In the genomic region with DNA sequence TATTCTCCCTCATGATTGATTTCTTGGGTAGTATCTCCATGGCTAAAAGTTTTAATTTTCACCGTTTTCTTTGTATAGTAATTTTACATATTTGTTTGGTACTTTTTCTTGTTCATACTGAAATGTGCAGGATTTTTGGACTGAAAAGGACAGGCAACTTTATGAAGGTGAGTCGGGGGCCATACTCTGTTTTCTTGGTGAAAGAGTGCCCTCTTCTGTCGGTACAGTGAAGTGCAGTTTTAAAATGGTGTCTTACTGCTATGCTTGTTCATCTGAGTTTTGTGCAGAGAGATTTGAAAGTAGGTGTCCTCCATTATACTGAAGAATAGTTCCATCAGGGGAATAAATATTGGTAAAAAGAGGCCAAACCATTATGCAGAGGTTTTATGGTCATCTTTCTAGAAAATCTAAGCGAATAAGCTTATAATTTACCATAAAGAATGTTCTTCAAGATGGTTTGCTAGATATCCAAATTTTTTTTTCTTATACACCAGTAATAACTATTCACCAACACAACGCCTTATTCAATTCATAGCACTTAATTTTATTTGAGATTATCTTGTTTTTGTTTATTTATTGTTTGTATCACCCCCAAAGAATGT, we compare ENCODE assay signal across 10 cellular contexts. TPM values are rescaled to one million over a fixed set of nuclear protein-coding genes. Genes with fewer than 3 reads are reported as not detected.
DNase-seq lines count a peak whose midpoint lies in the region; ATAC-seq and TF ChIP-seq lines count a peak whose summit lies in the region.
"Had no signal": no experiment of that assay in that cellular context is flagged by ENCODE, and none has a peak within 500 bp of the region (broad histone marks: within the 10 kb centered on the region; RNA-seq: fewer than 3 reads in every experiment).

No MANE protein-coding gene starts in this region.

- no TSS peak for BruUV-seq in HCT116 (replicated peaks; lab: Mats Ljungman, UMichigan)

- H3K79me2 ChIP-seq in HCT116 (ENCODE audit: insufficient read depth, low read length): no peaks in the 10 kb centered on the region
- H3K79me2 ChIP-seq in mesendoderm (ENCODE audit: control insufficient read depth, insufficient read depth, low read length): no peaks in the 10 kb centered on the region

- peak; percentile 90 for ATAC-seq in HCT116
- ATAC-seq in GM21528 (IDR thresholded peaks at IDR 0.05; ENCODE audit: low FRiP score, unreplicated experiment): no peak
- ATAC-seq: stimulated activated naive CD8-positive, alpha-beta T cell treated with anti-CD3 and anti-CD28 coated beads, Interleukin-15, amount 100 ng/mL, for 72 hours had no signal

- H3K27me3 Mint-ChIP-seq in activated CD4-positive, alpha-beta T cell treated with anti-CD3 and anti-CD28 coated beads, Interleukin-2, amount 10 ng/mL, durations not matched to agents 24 days and 14 days: peaks cover 22% of the 10 kb centered on the region
- H3K27me3 Mint-ChIP-seq: dendritic cell treated with granulocyte-macrophage colony-stimulating factor and Interleukin-4, amounts not matched to agents 40 ng/mL and 50 ng/mL, for 4 days had no signal

- H2BK15ac ChIP-seq in mesendoderm (replicated peaks; ENCODE audit: low read depth): no peak overlapping the region

- intact Hi-C loops in activated CD4-positive, alpha-beta T cell treated with anti-CD3 and anti-CD28 coated beads, Interleukin-2, amount 10 ng/mL, durations not matched to agents 24 days and 14 days (cut with micrococcal nuclease): loop anchor here (1.0 kb wide), 1 partner anchor 60 kb away; no protein-coding TSS in a partner anchor
- intact Hi-C loops in HCT116 (cut with micrococcal nuclease) (loop anchor here (1.0 to 10.0 kb wide), 5 partner anchors 60 to 554 kb away; no protein-coding TSS in a partner anchor), breast epithelium (cut with DNase I; ENCODE audit: low total_unique reads) (no loop called here)

- no peak overlapping the region for H3K4me3 Mint-ChIP-seq in activated CD4-positive, alpha-beta T cell treated with anti-CD3 and anti-CD28 coated beads, Interleukin-2, amount 10 ng/mL, durations not matched to agents 24 days and 14 days
- H3K4me3 Mint-ChIP-seq: dendritic cell treated with granulocyte-macrophage colony-stimulating factor and Interleukin-4, amounts not matched to agents 40 ng/mL and 50 ng/mL, for 4 days; stimulated activated naive CD8-positive, alpha-beta T cell treated with anti-CD3 and anti-CD28 coated beads, Interleukin-15, amount 100 ng/mL, for 72 hours had no signal

- no peak overlapping the region for H3K56ac ChIP-seq in mesendoderm (ENCODE audit: low read length)

- H4K5ac ChIP-seq in mesendoderm (ENCODE audit: low read length): no peak overlapping the region

- no peak overlapping the region for H3K18ac ChIP-seq in mesendoderm (ENCODE audit: low read length)

- H2BK5ac ChIP-seq in mesendoderm (ENCODE audit: low read length): no peak overlapping the region

- H3K79me1 ChIP-seq in mesendoderm (ENCODE audit: low read length): no peaks in the 10 kb centered on the region

- peak; percentile 84 for TF ChIP-seq RAD21 in HCT116 (IDR thresholded peaks at IDR 0.05; ENCODE audit: low read depth)

- H3K23ac ChIP-seq in mesendoderm (ENCODE audit: low read length): no peak overlapping the region

- no peak overlapping the region for H2BK120ac ChIP-seq in mesendoderm (ENCODE audit: low read depth, low read length)

- no peak for TF ChIP-seq POLR2A in HCT116 (IDR thresholded peaks at IDR 0.05; ENCODE audit: borderline replicate concordance, extremely low read depth, insufficient read depth, insufficient read length)
- TF ChIP-seq POLR2A in breast epithelium (IDR thresholded peaks at IDR 0.05): no peak

- H3K9ac ChIP-seq in HCT116 (ENCODE audit: low read length) (no peak overlapping the region), mesendoderm (ENCODE audit: low read length) (no peak overlapping the region)

- H3K36me3 Mint-ChIP-seq in activated CD4-positive, alpha-beta T cell treated with anti-CD3 and anti-CD28 coated beads, Interleukin-2, amount 10 ng/mL, durations not matched to agents 24 days and 14 days (ENCODE audit: low read depth): no peaks in the 10 kb centered on the region

- POLR2A ChIA-PET in HCT116 (lab: Charles Lee): no interaction called here

- no peak overlapping the region for H2AK5ac ChIP-seq in mesendoderm (ENCODE audit: low read length)

- H3K9me2 ChIP-seq in HCT116 (ENCODE audit: insufficient read depth): no peaks in the 10 kb centered on the region

- H3K27me3 ChIP-seq in HCT116 (ENCODE audit: insufficient read depth, low read length) (no peaks in the 10 kb centered on the region), breast epithelium (peaks cover 0 to 3% of the 10 kb centered on the region in 2 donors), mesendoderm (ENCODE audit: insufficient read depth, low read length, poor library complexity) (no peaks in the 10 kb centered on the region)

- DNase-seq in activated CD4-positive, alpha-beta T cell treated with anti-CD3 and anti-CD28 coated beads, Interleukin-2, amount 10 ng/mL, durations not matched to agents 24 days and 14 days: peak; percentile 78
- DNase-seq in activated CD4-positive, alpha-beta T cell treated with anti-CD3 and anti-CD28 coated beads for 1 hour: no peak
- DNase-seq in HCT116 (ENCODE audit: low read depth, low spot score): peak; percentile 41
- peak; percentile 2 for DNase-seq in NCI-H345 (lab: John Stamatoyannopoulos, UW)
- no peak for DNase-seq in breast epithelium (ENCODE audit: low spot score in 2 of 2)
- DNase-seq in mesendoderm: peak; percentile 54
- no peak for DNase-seq in central memory CD4-positive, alpha-beta T cell

- H4K8ac ChIP-seq in mesendoderm (ENCODE audit: low read depth, low read length): no peak overlapping the region

- no peaks in the 10 kb centered on the region for H4K20me1 ChIP-seq in HCT116 (ENCODE audit: insufficient read depth)

- H3K4me1 ChIP-seq in HCT116 (ENCODE audit: control insufficient read depth in 1 of 2, insufficient read depth in 2 of 2, low read length in 2 of 2) (no peaks in the 10 kb centered on the region), breast epithelium (no peaks in the 10 kb centered on the region), mesendoderm (ENCODE audit: control insufficient read depth, low read depth, low read length) (no peaks in the 10 kb centered on the region)

- TF ChIP-seq CTCF in HCT116 (IDR thresholded peaks at IDR 0.05 in 2 of 3, conservative IDR thresholded peaks at IDR 0.05 in 1 of 3; ENCODE audit: borderline replicate concordance in 1 of 3, insufficient read depth in 1 of 3, low read depth in 2 of 3, low read length in 2 of 3) (peak; percentile 70 to 82 (median 81); a peak in 5 of 6 replicates), breast epithelium (IDR thresholded peaks at IDR 0.05) (peak; percentile 44 to 76 (median 48))

- H2AFZ ChIP-seq in HCT116 (ENCODE audit: low read depth, low read length, poor library complexity, severe bottlenecking): peak overlapping the region; percentile 76

- no peaks in the 10 kb centered on the region for H3K4me1 Mint-ChIP-seq in activated CD4-positive, alpha-beta T cell treated with anti-CD3 and anti-CD28 coated beads, Interleukin-2, amount 10 ng/mL, durations not matched to agents 24 days and 14 days
- H3K4me1 Mint-ChIP-seq: stimulated activated naive CD8-positive, alpha-beta T cell treated with anti-CD3 and anti-CD28 coated beads, Interleukin-15, amount 100 ng/mL, for 72 hours had no signal

- no peak overlapping the region for H3K4ac ChIP-seq in mesendoderm (ENCODE audit: low read depth, low read length)

- H3K9me3 Mint-ChIP-seq in activated CD4-positive, alpha-beta T cell treated with anti-CD3 and anti-CD28 coated beads, Interleukin-2, amount 10 ng/mL, durations not matched to agents 24 days and 14 days: no peaks in the 10 kb centered on the region
- H3K9me3 Mint-ChIP-seq: dendritic cell treated with granulocyte-macrophage colony-stimulating factor and Interleukin-4, amounts not matched to agents 40 ng/mL and 50 ng/mL, for 4 days; stimulated activated naive CD8-positive, alpha-beta T cell treated with anti-CD3 and anti-CD28 coated beads, Interleukin-15, amount 100 ng/mL, for 72 hours had no signal

- H3K4me3 ChIP-seq in HCT116 (replicated peaks in 1 of 2; ENCODE audit: low read depth in 1 of 2, low read length in 2 of 2) (no peak overlapping the region), breast epithelium (no peak overlapping the region), mesendoderm (ENCODE audit: low read length) (no peak overlapping the region)

- H3K36me3 ChIP-seq in HCT116 (ENCODE audit: control insufficient read depth in 1 of 2, insufficient read depth in 2 of 2, low read length in 2 of 2): no peaks in the 10 kb centered on the region
- H3K36me3 ChIP-seq in breast epithelium: no peaks in the 10 kb centered on the region
- H3K36me3 ChIP-seq in mesendoderm (ENCODE audit: control insufficient read depth, insufficient read depth, low read length): no peaks in the 10 kb centered on the region

- no peak overlapping the region for H3K27ac ChIP-seq in HCT116 (ENCODE audit: low read depth, low read length)
- H3K27ac ChIP-seq in breast epithelium: no peak overlapping the region
- H3K27ac ChIP-seq in mesendoderm (ENCODE audit: low read depth, low read length): no peak overlapping the region

- no peak overlapping the region for H3K4me2 ChIP-seq in HCT116 (ENCODE audit: low read length)
- no peak overlapping the region for H3K4me2 ChIP-seq in mesendoderm (ENCODE audit: low read length)

- CTCF ChIA-PET in HCT116 (lab: Charles Lee): interaction anchor here (0.8 to 5.0 kb wide), 14 partner anchors 12 to 358 kb away, joined by 3 to 104 read pairs (median 4); no protein-coding TSS in a partner anchor

- no peak overlapping the region for H3K27ac Mint-ChIP-seq in activated CD4-positive, alpha-beta T cell treated with anti-CD3 and anti-CD28 coated beads, Interleukin-2, amount 10 ng/mL, durations not matched to agents 24 days and 14 days
- H3K27ac Mint-ChIP-seq: dendritic cell treated with granulocyte-macrophage colony-stimulating factor and Interleukin-4, amounts not matched to agents 40 ng/mL and 50 ng/mL, for 4 days; stimulated activated naive CD8-positive, alpha-beta T cell treated with anti-CD3 and anti-CD28 coated beads, Interleukin-15, amount 100 ng/mL, for 72 hours had no signal

- 80% methylated on average over 1 of the region's 5 CpGs for WGBS in mesendoderm (ENCODE audit: extremely low coverage, insufficient coverage, low lambda C conversion rate)

- RAD21 ChIA-PET in HCT116 (lab: Charles Lee; ENCODE audit: low non-redundant PET in 1 of 2, low total read pairs in 2 of 2, uncharacterized antibody in 2 of 2, unreplicated experiment in 2 of 2): interaction anchor here (0.7 to 1.8 kb wide), 3 partner anchors 60 kb away, joined by 3 to 6 read pairs (median 5); no protein-coding TSS in a partner anchor

- H3K9me3 ChIP-seq in HCT116 (ENCODE audit: control insufficient read depth in 1 of 2, insufficient read depth in 1 of 2, low read depth in 1 of 2, low read length in 2 of 2) (no peaks in the 10 kb centered on the region), breast epithelium (no peaks in the 10 kb centered on the region)

RNA-seq across cellular contexts. Expression of a gene that starts 8.7 kb away (rescaled TPM):
- not detected in 2 replicates for total RNA-seq in activated CD4-positive, alpha-beta T cell treated with anti-CD3 and anti-CD28 coated beads, Interleukin-2, amount 10 ng/mL, durations not matched to agents 24 days and 14 days
- total RNA-seq in HCT116 (2021; ENCODE audit: unreplicated experiment) (0.07 TPM), breast epithelium (not detected)
- not detected in 2 replicates for polyA plus RNA-seq in HCT116 (2012)
- not detected for polyA plus RNA-seq in mesendoderm (2013, experiment 1 of 2)
- polyA plus RNA-seq in mesendoderm (2013, experiment 2 of 2): not detected

RNA-seq across cellular contexts. Expression of a gene that starts 36.3 kb away (rescaled TPM):
- not detected in 2 replicates for total RNA-seq in activated CD4-positive, alpha-beta T cell treated with anti-CD3 and anti-CD28 coated beads, Interleukin-2, amount 10 ng/mL, durations not matched to agents 24 days and 14 days
- total RNA-seq in HCT116 (2021; ENCODE audit: unreplicated experiment) (not detected), breast epithelium (not detected)
- polyA plus RNA-seq in HCT116 (2012): 0.06 TPM in 1 of 2 replicates, not detected in the other
- not detected for polyA plus RNA-seq in mesendoderm (2013, experiment 1 of 2)
- polyA plus RNA-seq in mesendoderm (2013, experiment 2 of 2): not detected

Comparison
In these comparisons a context has a peak if more than half of its experiments do, and no peak if none do; other contexts are left out.
1. DNase-seq: peak in activated CD4-positive, alpha-beta T cell treated with anti-CD3 and anti-CD28 coated beads, Interleukin-2, amount 10 ng/mL, durations not matched to agents 24 days and 14 days (single experiment), HCT116 (single experiment), NCI-H345 (single experiment) and mesendoderm (single experiment); none in activated CD4-positive, alpha-beta T cell treated with anti-CD3 and anti-CD28 coated beads for 1 hour (single experiment), breast epithelium (0 of 2) and central memory CD4-positive, alpha-beta T cell (single experiment).